Comparison of ENCODE assay signal across 19 cellular contexts in the genomic region with DNA sequence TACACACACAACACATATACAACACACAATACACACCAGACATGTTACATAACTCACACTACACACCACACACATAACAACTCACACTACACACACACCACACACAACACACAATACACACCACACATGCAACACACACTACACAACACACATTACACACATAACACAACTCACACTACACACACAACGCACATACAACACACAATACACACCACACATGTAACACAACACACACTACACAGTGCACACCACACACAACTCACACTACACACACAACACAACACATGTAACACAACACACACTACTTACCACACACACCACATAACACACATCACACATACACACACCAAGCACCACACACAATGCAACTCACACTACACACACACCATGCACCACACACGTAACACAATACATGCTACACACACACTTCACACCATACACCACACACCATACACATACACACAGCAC.
"Had no signal": no experiment of that assay in that cellular context is flagged by ENCODE, and none has a peak within 500 bp of the region (broad histone marks: within the 10 kb centered on the region; RNA-seq: fewer than 3 reads in every experiment).

No MANE protein-coding gene starts in this region.

- ATAC-seq: activated CD8-positive, alpha-beta memory T cell treated with anti-CD3 and anti-CD28 coated beads, Interleukin-2, amount 10 ng/mL, durations not matched to agents 7 days and 5 days; activated CD8-positive, alpha-beta T cell treated with anti-CD3 and anti-CD28 coated beads, Interleukin-2, amount 10 ng/mL, durations not matched to agents 7 days and 5 days; activated naive CD8-positive, alpha-beta T cell treated with anti-CD3 and anti-CD28 coated beads, Interleukin-2, amount 50 U/mL, for 24 hours; foreskin keratinocyte; heart left ventricle; lower lobe of right lung; right cardiac atrium had no signal

- H3K4me1 ChIP-seq: breast epithelium, foreskin keratinocyte, heart left ventricle, lower lobe of right lung, neural progenitor cell, spleen, tibial nerve had no signal

- DNase-seq: activated CD8-positive, alpha-beta memory T cell treated with anti-CD3 and anti-CD28 coated beads, Interleukin-2, amount 10 ng/mL, durations not matched to agents 7 days and 5 days; activated CD8-positive, alpha-beta T cell treated with anti-CD3 and anti-CD28 coated beads, Interleukin-2, amount 10 ng/mL, durations not matched to agents 7 days and 5 days; activated naive CD8-positive, alpha-beta T cell treated with anti-CD3 and anti-CD28 coated beads, Interleukin-2, amount 50 U/mL, for 24 hours; activated T-cell treated with anti-CD3 and anti-CD28 coated beads, Interleukin-2, amount 50 U/mL, for 48 hours; effector CD4-positive, alpha-beta T cell; foreskin keratinocyte; heart left ventricle; hypothalamus; immature natural killer cell; lower lobe of right lung; mesendoderm; natural killer cell; right cardiac atrium; spleen; stimulated activated naive CD4-positive, alpha-beta T cell had no signal

- H3K9ac ChIP-seq: neural progenitor cell had no signal

- H3K27ac ChIP-seq: breast epithelium, esophagus muscularis mucosa, foreskin keratinocyte, heart left ventricle, lower lobe of right lung, neural progenitor cell, spleen, tibial nerve had no signal

- H3K27me3 ChIP-seq: breast epithelium, esophagus muscularis mucosa, foreskin keratinocyte, heart left ventricle, neural progenitor cell, spleen, tibial nerve had no signal

- H3K4me3 ChIP-seq: breast epithelium, esophagus muscularis mucosa, heart left ventricle, lower lobe of right lung, neural progenitor cell, spleen, tibial nerve had no signal

- H3K9me3 ChIP-seq: breast epithelium, esophagus muscularis mucosa, heart left ventricle, lower lobe of right lung, spleen, tibial nerve had no signal

- H3K36me3 ChIP-seq: breast epithelium, esophagus muscularis mucosa, heart left ventricle, lower lobe of right lung, neural progenitor cell, spleen, tibial nerve had no signal
